15 cellular contexts compared by ENCODE assay signal in genomic region chr1:167430849-167431242, GRCh38.
DNase-seq lines count a peak whose midpoint lies in the region; ATAC-seq and TF ChIP-seq lines count a peak whose summit lies in the region.
"Had no signal": no experiment of that assay in that cellular context is flagged by ENCODE, and none has a peak within 500 bp of the region (broad histone marks: within the 10 kb centered on the region; RNA-seq: fewer than 3 reads in every experiment).

No MANE protein-coding gene starts in this region.

- H3K9ac ChIP-seq in BLaER1 (peak overlapping the region; percentile 76), MM.1S (ENCODE audit: low read length) (no peak overlapping the region)

- no peaks in the 10 kb centered on the region for H3K36me3 ChIP-seq in BLaER1
- no peaks in the 10 kb centered on the region for H3K36me3 ChIP-seq in MM.1S (replicated peaks; ENCODE audit: insufficient read depth, low read length)
- H3K36me3 ChIP-seq in tibial artery, result no peaks in the 10 kb centered on the region
- H3K36me3 ChIP-seq: SJSA1 had no signal

- DNase-seq in MM.1S (no peak), immature natural killer cell (peak; percentile 73 to 79 (median 76)), EL (no peak), tibial artery (no peak), HCEC 1CT (no peak), COLO668 (lab: John Stamatoyannopoulos, UW; ENCODE audit: unreplicated experiment) (no peak)
- DNase-seq: activated CD4-positive, alpha-beta T cell treated with anti-CD3 and anti-CD28 coated beads, Interleukin-2, amount 50 U/mL, for 1 hour; Kasumi-1; NCI-H510A treated with DMSO at 0.1 percent for 48 hours; stimulated activated naive CD4-positive, alpha-beta T cell treated with Interleukin-2 at 50 U/mL for 16 hours had no signal

- H3K27me3 ChIP-seq in BLaER1 (no peaks in the 10 kb centered on the region), MM.1S (replicated peaks; ENCODE audit: insufficient read depth, low read length) (no peaks in the 10 kb centered on the region), tibial artery (no peaks in the 10 kb centered on the region)

- H3K9me3 ChIP-seq in BLaER1 (peaks cover 7% of the 10 kb centered on the region), MM.1S (replicated peaks; ENCODE audit: insufficient read depth, low read length) (no peaks in the 10 kb centered on the region), tibial artery (no peaks in the 10 kb centered on the region)
- H3K9me3 ChIP-seq: SJSA1 had no signal

- H3K27ac Mint-ChIP-seq in immature natural killer cell, result peak overlapping the region; percentile 95 to 100 (median 98)

- intact Hi-C loops in tibial artery (cut with DNase I; ENCODE audit: low total_unique reads), result no loop called here

- H4K20me1 ChIP-seq in BLaER1 (no peaks in the 10 kb centered on the region), MM.1S (ENCODE audit: insufficient read depth, low read length) (no peaks in the 10 kb centered on the region)

- peaks cover 7% of the 10 kb centered on the region; the same call in 1 of the 2 replicates for H3F3A ChIP-seq in MM.1S (ENCODE audit: insufficient read depth, low read length)

- H3K4me3 ChIP-seq in BLaER1 (peak overlapping the region; percentile 39), MM.1S (ENCODE audit: low read length) (no peak overlapping the region), tibial artery (no peak overlapping the region)
- H3K4me3 ChIP-seq: SJSA1 had no signal

- no peaks in the 10 kb centered on the region for H3K9me2 ChIP-seq in MM.1S (replicated peaks; ENCODE audit: insufficient read depth, low read length)

- TF ChIP-seq CTCF in MM.1S (IDR thresholded peaks at IDR 0.05; ENCODE audit: low read length), result no peak
- no peak for TF ChIP-seq CTCF in tibial artery (IDR thresholded peaks at IDR 0.05)

- no peak overlapping the region for H2AFZ ChIP-seq in MM.1S (ENCODE audit: low read length)

- no peaks in the 10 kb centered on the region for H3K9me3 Mint-ChIP-seq in immature natural killer cell

- H3K36me3 Mint-ChIP-seq in immature natural killer cell, result peaks cover 29 to 53% (median 39%) of the 10 kb centered on the region in 3 donors

- H3K79me2 ChIP-seq in MM.1S (ENCODE audit: low read length), result no peaks in the 10 kb centered on the region

- peaks cover 91 to 93% of the 10 kb centered on the region in 2 donors for H3K4me1 Mint-ChIP-seq in immature natural killer cell

- peaks cover 89% of the 10 kb centered on the region for H3K4me1 ChIP-seq in BLaER1
- peaks cover 25% of the 10 kb centered on the region for H3K4me1 ChIP-seq in MM.1S (ENCODE audit: low read length)
- H3K4me1 ChIP-seq in tibial artery, result no peaks in the 10 kb centered on the region
- H3K4me1 ChIP-seq: SJSA1 had no signal

- peak; percentile 20 for ATAC-seq in GM18868 (IDR thresholded peaks at IDR 0.05; ENCODE audit: unreplicated experiment)

- H3K4me3 Mint-ChIP-seq in immature natural killer cell, result peak overlapping the region; percentile 73 to 83 (median 76)
- H3K4me3 Mint-ChIP-seq: nephron had no signal

- H3K27me3 Mint-ChIP-seq in immature natural killer cell (ENCODE audit: low read depth in 3 of 3), result peaks cover 56 to 90% (median 76%) of the 10 kb centered on the region in 3 donors

- H3K27ac ChIP-seq in BLaER1 (peak overlapping the region; percentile 92), MM.1S (ENCODE audit: low read length) (peak overlapping the region; percentile 47; the same call in 1 of the 2 replicates), tibial artery (no peak overlapping the region)
- H3K27ac ChIP-seq: C4-2B, SJSA1 had no signal

- H3K4me2 ChIP-seq in BLaER1 (peak overlapping the region; percentile 90), MM.1S (ENCODE audit: low read depth, low read length) (peak overlapping the region; percentile 62; the same call in 1 of the 2 replicates)

Comparison
In these comparisons a context has a peak if more than half of its experiments do, and no peak if none do; other contexts are left out.
1. H3K27ac ChIP-seq: peak in BLaER1 (single experiment) and MM.1S (single experiment); none in tibial artery (0 of 2).
2. DNase-seq: peak in immature natural killer cell (3 of 3); none in MM.1S (single experiment), EL (single experiment), tibial artery (0 of 2), HCEC 1CT (single experiment) and COLO668 (single experiment).